Comparison of ENCODE assay signal across 1 cellular context in genomic region chr17:19538095-19539039, GRCh38.
TF ChIP-seq lines count a peak whose summit lies in the region.

No MANE protein-coding gene starts in this region.

TF ChIP-seq in HepG2, 621 proteins besides CTCF, POLR2A, EP300 and RAD21 (continued from another document and continues in another):
- TF ChIP-seq PLSCR1 (CRISPR knock-in tag; IDR thresholded peaks at IDR 0.05; ENCODE audit: borderline replicate concordance) (no peak), FOXA3 (CRISPR knock-in tag; IDR thresholded peaks at IDR 0.05) (peak; percentile 77), HMG20B (CRISPR knock-in tag; conservative IDR thresholded peaks at IDR 0.05) (peak; percentile 69; the same call in 1 of the 2 replicates), ZNF17 (CRISPR knock-in tag; IDR thresholded peaks at IDR 0.05) (0 out of 2 replicates have a peak, but pooled peaks have one; percentile 46), PRDM15 (CRISPR knock-in tag; IDR thresholded peaks at IDR 0.05) (no peak), ZNF543 (CRISPR knock-in tag; IDR thresholded peaks at IDR 0.05) (peak; percentile 94), KLF13 (CRISPR knock-in tag; IDR thresholded peaks at IDR 0.05) (no peak), MTF2 (CRISPR knock-in tag; IDR thresholded peaks at IDR 0.05; ENCODE audit: borderline replicate concordance) (no peak), ISX (CRISPR knock-in tag; conservative IDR thresholded peaks at IDR 0.05) (no peak), BCL3 (CRISPR knock-in tag; IDR thresholded peaks at IDR 0.05) (peak; percentile 55; the same call in 1 of the 2 replicates), ZNF451 (CRISPR knock-in tag; IDR thresholded peaks at IDR 0.05) (no peak), ZNF280B (CRISPR knock-in tag; IDR thresholded peaks at IDR 0.05; ENCODE audit: borderline replicate concordance) (no peak; the same call in 1 of the 2 replicates), SKI (IDR thresholded peaks at IDR 0.05; ENCODE audit: partially characterized antibody) (peak; percentile 80), NFYC (CRISPR knock-in tag; IDR thresholded peaks at IDR 0.05) (no peak), ZNF282 (IDR thresholded peaks at IDR 0.05; ENCODE audit: partially characterized antibody) (no peak), THAP9 (CRISPR knock-in tag; IDR thresholded peaks at IDR 0.05; ENCODE audit: borderline replicate concordance) (no peak), ERF (CRISPR knock-in tag; IDR thresholded peaks at IDR 0.05) (peak; percentile 96), MXD4 (CRISPR knock-in tag; IDR thresholded peaks at IDR 0.05) (peak; percentile 65; the same call in 1 of the 2 replicates), PBX3 (CRISPR knock-in tag; IDR thresholded peaks at IDR 0.05; ENCODE audit: borderline replicate concordance) (no peak), ZNF383 (CRISPR knock-in tag; IDR thresholded peaks at IDR 0.05; ENCODE audit: borderline replicate concordance) (peak; percentile 94; the same call in 1 of the 2 replicates), HOXA7 (CRISPR knock-in tag; IDR thresholded peaks at IDR 0.05) (no peak), PCBP2 (optimal IDR thresholded peaks at IDR 0.05; ENCODE audit: low read depth, low read length, poor library complexity, severe bottlenecking) (no peak), KLF11 (CRISPR knock-in tag; IDR thresholded peaks at IDR 0.05) (no peak), ZNF567 (CRISPR knock-in tag; IDR thresholded peaks at IDR 0.05; ENCODE audit: borderline replicate concordance) (no peak; the same call in 1 of the 2 replicates), CENPBD1 (CRISPR knock-in tag; IDR thresholded peaks at IDR 0.05; ENCODE audit: borderline replicate concordance, low read depth) (no peak), HES4 (CRISPR knock-in tag; IDR thresholded peaks at IDR 0.05; ENCODE audit: borderline replicate concordance) (no peak), ZSCAN22 (CRISPR knock-in tag; IDR thresholded peaks at IDR 0.05) (peak; percentile 89), PAX8 (CRISPR knock-in tag; IDR thresholded peaks at IDR 0.05; ENCODE audit: borderline replicate concordance) (0 out of 2 replicates have a peak, but pooled peaks have one; percentile 80), ETV6 (CRISPR knock-in tag; conservative IDR thresholded peaks at IDR 0.05) (no peak), ZFP82 (CRISPR knock-in tag; IDR thresholded peaks at IDR 0.05; ENCODE audit: borderline replicate concordance) (no peak), U2AF2 (IDR thresholded peaks at IDR 0.05; ENCODE audit: low read depth, low read length) (no peak), POLR2AphosphoS5 (IDR thresholded peaks at IDR 0.05; ENCODE audit: low read depth, low read length) (peak; percentile 56), ZNF597 (CRISPR knock-in tag; IDR thresholded peaks at IDR 0.05) (no peak), RELA (CRISPR knock-in tag; IDR thresholded peaks at IDR 0.05) (no peak), TFE3 (CRISPR knock-in tag; IDR thresholded peaks at IDR 0.05) (peak; percentile 100), PPARG (CRISPR knock-in tag; conservative IDR thresholded peaks at IDR 0.05) (peak; percentile 84), NFAT5 (CRISPR knock-in tag; IDR thresholded peaks at IDR 0.05) (no peak), IRF9 (CRISPR knock-in tag; IDR thresholded peaks at IDR 0.05; ENCODE audit: borderline replicate concordance) (0 out of 2 replicates have a peak, but pooled peaks have one; percentile 41)
